Comparison of ENCODE assay signal across 16 cellular contexts in genomic region chr15:78020007-78020406, GRCh38. TPM values are rescaled to one million over a fixed set of nuclear protein-coding genes. Genes with fewer than 3 reads are reported as not detected.
DNase-seq lines count a peak whose midpoint lies in the region; ATAC-seq, FAIRE-seq and TF ChIP-seq lines count a peak whose summit lies in the region.
"Had no signal": no experiment of that assay in that cellular context is flagged by ENCODE, and none has a peak within 500 bp of the region (broad histone marks: within the 10 kb centered on the region; RNA-seq: fewer than 3 reads in every experiment).

No MANE protein-coding gene starts in this region.

- peaks cover 3 to 36% (median 28%) of the 10 kb centered on the region in 4 donors for H3K36me3 ChIP-seq in liver (ENCODE audit: control insufficient read depth in 4 of 4, insufficient read depth in 3 of 4, low read depth in 1 of 4, low read length in 3 of 4)
- H3K36me3 ChIP-seq in HepG2 (replicated peaks in 1 of 2; ENCODE audit: control insufficient read depth in 1 of 2, insufficient read depth in 2 of 2, low read length in 2 of 2): peaks cover 13 to 33% of the 10 kb centered on the region in 2 experiments; a peak in 4 of 5 replicates
- H3K36me3 ChIP-seq in PC-9 (ENCODE audit: low read depth): no peaks in the 10 kb centered on the region

- H3K9me2 ChIP-seq in PC-9 (ENCODE audit: insufficient read depth): no peaks in the 10 kb centered on the region

- no peak overlapping the region for H3K4me2 ChIP-seq in HepG2 (ENCODE audit: low read depth, low read length)
- H3K4me2 ChIP-seq in PC-9: no peak overlapping the region

- peaks cover 57% of the 10 kb centered on the region for H3K36me3 Mint-ChIP-seq in T-helper 2 cell treated with Interferon-gamma antibody and Interleukin-4, amounts not matched to agents 5 μg/mL and 100 μg/mL, for 36 hours (ENCODE audit: low read depth)
- peaks cover 64% of the 10 kb centered on the region for H3K36me3 Mint-ChIP-seq in effector memory CD8-positive, alpha-beta T cell (ENCODE audit: insufficient read depth)

- TF ChIP-seq CTCF in liver (IDR thresholded peaks at IDR 0.05; ENCODE audit: low read depth, low read length, missing input control) (no peak), HepG2 (CRISPR knock-in tag; IDR thresholded peaks at IDR 0.05) (no peak), PC-9 (conservative IDR thresholded peaks at IDR 0.05) (no peak)

- H3K4me1 ChIP-seq in liver (ENCODE audit: control insufficient read depth in 4 of 4, insufficient read depth in 4 of 4, low read length in 3 of 4) (peaks cover 7 to 61% (median 50%) of the 10 kb centered on the region in 4 donors), HepG2 (ENCODE audit: insufficient read depth, low read length) (peaks cover 14% of the 10 kb centered on the region; the same call in 1 of the 2 replicates), PC-9 (replicated peaks; ENCODE audit: insufficient read depth) (no peaks in the 10 kb centered on the region)

- no peaks in the 10 kb centered on the region for H3K27me3 Mint-ChIP-seq in T-helper 2 cell treated with Interferon-gamma antibody and Interleukin-4, amounts not matched to agents 5 μg/mL and 100 μg/mL, for 36 hours (ENCODE audit: low read depth)
- H3K27me3 Mint-ChIP-seq in effector memory CD8-positive, alpha-beta T cell: no peaks in the 10 kb centered on the region
- H3K27me3 Mint-ChIP-seq: CD4-positive, alpha-beta memory T cell had no signal

- intact Hi-C loops in HepG2 (cut with micrococcal nuclease; ENCODE audit: unreplicated experiment): no loop called here
- intact Hi-C loops in PC-9 (cut with micrococcal nuclease; ENCODE audit: unreplicated experiment): no loop called here

- H3K27ac Mint-ChIP-seq in T-helper 2 cell treated with Interferon-gamma antibody and Interleukin-4, amounts not matched to agents 5 μg/mL and 100 μg/mL, for 36 hours: peak overlapping the region; percentile 16
- peak overlapping the region; percentile 38 to 49 for H3K27ac Mint-ChIP-seq in effector memory CD8-positive, alpha-beta T cell
- H3K27ac Mint-ChIP-seq: HFFc6 had no signal

- TF ChIP-seq RAD21 in liver (IDR thresholded peaks at IDR 0.05): peak; percentile 18 to 51
- no peak for TF ChIP-seq RAD21 in HepG2 (CRISPR knock-in tag; IDR thresholded peaks at IDR 0.05)

- CTCF ChIA-PET in HepG2 (lab: Yijun Ruan, JAX; ENCODE audit: low intra/inter-chr PET ratio, low total read pairs): no interaction called here
- CTCF ChIA-PET in PC-9 (lab: Charles Lee): no interaction called here

- H3K79me2 ChIP-seq in HepG2 (ENCODE audit: insufficient read depth, low read length) (no peaks in the 10 kb centered on the region), PC-9 (ENCODE audit: low read depth) (no peaks in the 10 kb centered on the region)

- H3F3A ChIP-seq in PC-9 (ENCODE audit: insufficient read depth, low read depth): no peaks in the 10 kb centered on the region

- H3K4me3 Mint-ChIP-seq in T-helper 2 cell treated with Interferon-gamma antibody and Interleukin-4, amounts not matched to agents 5 μg/mL and 100 μg/mL, for 36 hours: no peak overlapping the region
- no peak overlapping the region for H3K4me3 Mint-ChIP-seq in effector memory CD8-positive, alpha-beta T cell
- H3K4me3 Mint-ChIP-seq: CD4-positive, alpha-beta memory T cell; HFFc6 had no signal

- BruUV-seq in HepG2 (replicated peaks; lab: Mats Ljungman, UMichigan) (no TSS peak), PC-9 (replicated peaks; lab: Mats Ljungman, UMichigan) (no TSS peak)

- peak overlapping the region; percentile 69 to 81 for H3K27ac ChIP-seq in liver (ENCODE audit: low read depth in 1 of 2, low read length in 2 of 2)
- no peak overlapping the region for H3K27ac ChIP-seq in HepG2 (ENCODE audit: extremely low read length, insufficient read depth, low read length)
- H3K27ac ChIP-seq in PC-9: no peak overlapping the region

- 66% methylated on average over 2 of the region's 2 CpGs for WGBS in liver
- WGBS in HepG2 (ENCODE audit: low lambda C conversion rate): 100% methylated on average over 2 of the region's 2 CpGs

- in situ Hi-C loops in HepG2 (cut with HindIII; ENCODE audit: extremely low pct_ligation_motif_present, low pct_unique_long_range_greater_than_20kb): no loop called here

- H3K9me3 Mint-ChIP-seq in T-helper 2 cell treated with Interferon-gamma antibody and Interleukin-4, amounts not matched to agents 5 μg/mL and 100 μg/mL, for 36 hours: no peaks in the 10 kb centered on the region
- H3K9me3 Mint-ChIP-seq in effector memory CD8-positive, alpha-beta T cell: no peaks in the 10 kb centered on the region
- H3K9me3 Mint-ChIP-seq: CD4-positive, alpha-beta memory T cell; HFFc6 had no signal

- POLR2A ChIA-PET in HepG2 (lab: Yijun Ruan, JAX) (no interaction called here), PC-9 (lab: Charles Lee; ENCODE audit: unreplicated experiment) (no interaction called here)

- ATAC-seq in HepG2: no peak
- ATAC-seq in effector memory CD8-positive, alpha-beta T cell (replicated peaks): no peak
- ATAC-seq in GM18498 (IDR thresholded peaks at IDR 0.05; ENCODE audit: unreplicated experiment): no peak

- TF ChIP-seq POLR2A in HepG2 (IDR thresholded peaks at IDR 0.05; ENCODE audit: insufficient read depth in 1 of 2, low read depth in 2 of 2, low read length in 2 of 2): no peak

- TF ChIP-seq EP300 in HepG2 (IDR thresholded peaks at IDR 0.05; ENCODE audit: low read depth in 2 of 2, low read length in 2 of 2) (no peak), HepG2 (CRISPR knock-in tag; IDR thresholded peaks at IDR 0.05; ENCODE audit: borderline replicate concordance) (no peak)

- H4K20me1 ChIP-seq in HepG2 (ENCODE audit: insufficient read depth, low read length) (no peaks in the 10 kb centered on the region), PC-9 (ENCODE audit: insufficient read depth) (no peaks in the 10 kb centered on the region)

- FAIRE-seq in HepG2 (lab: Jason Lieb, UNC): no peak
- FAIRE-seq: HTR-8/SVneo had no signal

- no peak overlapping the region for H2AFZ ChIP-seq in HepG2 (ENCODE audit: low read length)
- no peak overlapping the region for H2AFZ ChIP-seq in PC-9

- DNase-seq in T-helper 2 cell treated with Interferon-gamma antibody and Interleukin-4, amounts not matched to agents 5 μg/mL and 100 μg/mL, for 36 hours (ENCODE audit: low spot score): no peak
- no peak for DNase-seq in T-helper 2 cell
- DNase-seq in HepG2 (ENCODE audit: low spot score): no peak
- no peak for DNase-seq in effector memory CD8-positive, alpha-beta T cell
- DNase-seq in COLO668 (lab: John Stamatoyannopoulos, UW; ENCODE audit: unreplicated experiment): no peak
- no peak for DNase-seq in PC-9
- DNase-seq: 8988T; AML-193; C1 segment of cervical spinal cord; CD4-positive, alpha-beta memory T cell; GF-D8; HCEC 1CT; HFFc6 had no signal

- H3K9ac ChIP-seq in liver (ENCODE audit: low read depth in 1 of 2, low read length in 2 of 2): no peak overlapping the region
- no peak overlapping the region for H3K9ac ChIP-seq in HepG2 (ENCODE audit: insufficient read depth, low read depth, low read length)

- no peak overlapping the region for H3K4me3 ChIP-seq in liver (ENCODE audit: low read depth in 1 of 3, low read length in 3 of 3)
- H3K4me3 ChIP-seq in HepG2 (replicated peaks in 1 of 3; ENCODE audit: insufficient read depth in 1 of 3, low read depth in 2 of 3, low read length in 3 of 3): no peak overlapping the region
- no peak overlapping the region for H3K4me3 ChIP-seq in PC-9

- peaks cover 27% of the 10 kb centered on the region for H3K4me1 Mint-ChIP-seq in T-helper 2 cell treated with Interferon-gamma antibody and Interleukin-4, amounts not matched to agents 5 μg/mL and 100 μg/mL, for 36 hours (ENCODE audit: low read depth)
- peaks cover 5 to 18% of the 10 kb centered on the region in 2 donors for H3K4me1 Mint-ChIP-seq in effector memory CD8-positive, alpha-beta T cell (ENCODE audit: low read depth in 2 of 2)

- H3K27me3 ChIP-seq in liver (ENCODE audit: control insufficient read depth in 4 of 4, insufficient read depth in 4 of 4, low read length in 3 of 4): no peaks in the 10 kb centered on the region
- H3K27me3 ChIP-seq in HepG2 (ENCODE audit: control insufficient read depth in 1 of 2, insufficient read depth in 2 of 2, low read length in 2 of 2): no peaks in the 10 kb centered on the region
- no peaks in the 10 kb centered on the region for H3K27me3 ChIP-seq in PC-9 (ENCODE audit: insufficient read depth, low read depth)

- no peaks in the 10 kb centered on the region for H3K9me3 ChIP-seq in liver (ENCODE audit: control insufficient read depth in 4 of 4, low read length in 3 of 4)
- no peaks in the 10 kb centered on the region for H3K9me3 ChIP-seq in HepG2 (ENCODE audit: low read length)
- no peaks in the 10 kb centered on the region for H3K9me3 ChIP-seq in PC-9 (ENCODE audit: insufficient read depth, low read depth)

TF ChIP-seq in HepG2, 621 proteins besides CTCF, POLR2A, EP300 and RAD21:
- no peak for TF ChIP-seq ZNF672 (CRISPR knock-in tag; IDR thresholded peaks at IDR 0.05)
- TF ChIP-seq ZNF883 (CRISPR knock-in tag; IDR thresholded peaks at IDR 0.05; ENCODE audit: not compliant biosample characterization): no peak
- no peak for TF ChIP-seq FIP1L1 (IDR thresholded peaks at IDR 0.05; ENCODE audit: borderline replicate concordance, insufficient read depth, low read depth, low read length)

RNA-seq across cellular contexts. Expression of gene TBC1D2B, which starts 57.5 kb away (rescaled TPM):
- total RNA-seq in liver (100 to 1,000 TPM in 1 of 2 donors, 1 to 10 TPM in 1; 8.4 to 119 TPM), HepG2 (2016; rRNA removed; fragmentation: Illumina TruSeq; extraction: Trizol) (7.9 and 10.1 TPM in 2 replicates), PC-9 (2021) (27.7 and 28.3 TPM in 2 replicates)
- polyA plus RNA-seq in liver (10 to 100 TPM; 18.7 to 25.2 TPM), HepG2 (2011; rRNA removed) (14.4 and 18.8 TPM in 2 replicates)
- 4.1 and 5.1 TPM in 2 replicates for total RNA-seq in HepG2 (2016; cell fraction: cytosol; rRNA removed; fragmentation: Illumina TruSeq; extraction: Trizol; ENCODE audit: low read depth)
- total RNA-seq in HepG2 (2016; cell fraction: insoluble cytoplasmic fraction; rRNA removed; fragmentation: Illumina TruSeq; extraction: Trizol): 7.4 and 10.4 TPM in 2 replicates
- 4.5 and 5.3 TPM in 2 replicates for total RNA-seq in HepG2 (2016; cell fraction: membrane; rRNA removed; fragmentation: Illumina TruSeq; extraction: Trizol)
- 12.1 and 12.6 TPM in 2 replicates for total RNA-seq in HepG2 (2016; cell fraction: nucleus; rRNA removed; fragmentation: Illumina TruSeq; extraction: Trizol)
- 8.9 and 11.2 TPM in 2 replicates for polyA plus RNA-seq in HepG2 (2011; cell fraction: cytosol; rRNA removed)
- 36.0 and 41.0 TPM in 2 replicates for polyA plus RNA-seq in HepG2 (2011; cell fraction: nucleus; rRNA removed)
- polyA plus RNA-seq in HepG2 (2012): 7.6 and 13.3 TPM in 2 replicates
- 0.70 and 0.78 TPM in 2 replicates for polyA plus RNA-seq in HepG2 (2016; cell fraction: cytosol; fragmentation: Illumina TruSeq; extraction: Trizol; ENCODE audit: low read depth)
- 5.9 and 9.0 TPM in 2 replicates for polyA plus RNA-seq in HepG2 (2016; cell fraction: insoluble cytoplasmic fraction; fragmentation: Illumina TruSeq; extraction: Trizol; ENCODE audit: low read depth)
- 1.7 and 1.9 TPM in 2 replicates for polyA plus RNA-seq in HepG2 (2016; cell fraction: membrane; fragmentation: Illumina TruSeq; extraction: Trizol; ENCODE audit: low read depth)
- polyA plus RNA-seq in HepG2 (2016; cell fraction: nucleus; fragmentation: Illumina TruSeq; extraction: Trizol; ENCODE audit: insufficient read depth, low read depth): 16.5 and 18.2 TPM in 2 replicates
- 27.1 and 31.4 TPM in 2 replicates for polyA minus RNA-seq in HepG2 (2011; rRNA and poly(A)+ RNA removed; ENCODE audit: low replicate concordance)
- 8.7 and 10.4 TPM in 2 replicates for polyA minus RNA-seq in HepG2 (2011; cell fraction: cytosol; rRNA and poly(A)+ RNA removed)
- 28.2 and 32.3 TPM in 2 replicates for polyA minus RNA-seq in HepG2 (2011; cell fraction: nucleus; rRNA and poly(A)+ RNA removed)

Comparison
In these comparisons a context has a peak if more than half of its experiments do, and no peak if none do; other contexts are left out.
1. H3K27ac ChIP-seq: peak in liver (2 of 2); none in HepG2 (single experiment) and PC-9 (single experiment).